In the genomic region with DNA sequence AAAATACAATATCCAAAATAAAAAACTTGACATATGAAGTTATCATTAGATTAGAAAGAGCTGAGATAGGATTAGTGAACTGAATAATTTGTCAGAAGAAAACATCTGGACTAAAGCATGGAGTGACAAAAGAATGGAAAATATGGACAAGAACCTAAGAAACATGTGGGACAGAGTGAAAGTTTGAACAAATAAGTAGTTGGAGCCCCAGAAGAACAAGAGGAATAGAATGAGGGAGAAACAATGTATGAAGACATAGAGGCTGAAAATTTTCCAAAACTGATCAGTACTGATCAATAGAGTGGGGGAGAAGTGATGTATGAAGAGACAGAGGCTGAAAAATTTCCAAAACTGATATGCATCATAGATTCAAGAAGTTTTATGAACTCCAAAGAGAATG, we compare ENCODE assay signal across 35 cellular contexts.
DNase-seq lines count a peak whose midpoint lies in the region; ATAC-seq, FAIRE-seq and TF ChIP-seq lines count a peak whose summit lies in the region.
"Had no signal": no experiment of that assay in that cellular context is flagged by ENCODE, and none has a peak within 500 bp of the region (broad histone marks: within the 10 kb centered on the region; RNA-seq: fewer than 3 reads in every experiment).

No MANE protein-coding gene starts in this region.

- in situ Hi-C loops in HepG2 (cut with HindIII; ENCODE audit: extremely low pct_ligation_motif_present, low pct_unique_long_range_greater_than_20kb) = no loop called here

- peak overlapping the region; percentile 27 for H3K27ac Mint-ChIP-seq in activated CD4-positive, alpha-beta T cell treated with anti-CD3 and anti-CD28 coated beads for 36 hours
- H3K27ac Mint-ChIP-seq in activated CD4-positive, alpha-beta T cell treated with anti-CD3 and anti-CD28 coated beads, Interleukin-2, amount 10 ng/mL, durations not matched to agents 24 days and 14 days = no peak overlapping the region
- no peak overlapping the region for H3K27ac Mint-ChIP-seq in activated CD8-positive, alpha-beta memory T cell treated with anti-CD3 and anti-CD28 coated beads, Interleukin-2, amount 10 ng/mL, durations not matched to agents 7 days and 5 days
- H3K27ac Mint-ChIP-seq: B cell; CD14-positive monocyte; CD4-positive, alpha-beta T cell; CD4-positive, CD25-positive, alpha-beta regulatory T cell; CD8-positive, alpha-beta memory T cell; CD8-positive, alpha-beta T cell had no signal

- intact Hi-C loops in activated CD4-positive, alpha-beta T cell treated with anti-CD3 and anti-CD28 coated beads for 36 hours (cut with DNase I, micrococcal nuclease) = no loop called here
- intact Hi-C loops in activated CD4-positive, alpha-beta T cell treated with anti-CD3 and anti-CD28 coated beads, Interleukin-2, amount 10 ng/mL, durations not matched to agents 24 days and 14 days (cut with micrococcal nuclease) = no loop called here
- intact Hi-C loops in HepG2 (cut with micrococcal nuclease; ENCODE audit: unreplicated experiment) (no loop called here), right lobe of liver (cut with DNase I) (no loop called here)

- BruUV-seq in HepG2 (replicated peaks; lab: Mats Ljungman, UMichigan) = no TSS peak

- POLR2A ChIA-PET in activated CD4-positive, alpha-beta T cell treated with anti-CD3 and anti-CD28 coated beads for 36 hours (lab: Charles Lee) = no interaction called here
- POLR2A ChIA-PET in HepG2 (lab: Yijun Ruan, JAX) (no interaction called here), HEK293 (lab: Yijun Ruan, JAX) (no interaction called here)

- ATAC-seq in activated CD4-positive, alpha-beta T cell treated with anti-CD3 and anti-CD28 coated beads for 36 hours = no peak
- ATAC-seq in HepG2 (no peak), right lobe of liver (no peak)
- ATAC-seq in activated CD8-positive, alpha-beta memory T cell treated with anti-CD3 and anti-CD28 coated beads, Interleukin-2, amount 10 ng/mL, durations not matched to agents 7 days and 5 days = no peak
- ATAC-seq: A549 had no signal

- no peak for TF ChIP-seq CTCF in HepG2 (CRISPR knock-in tag; IDR thresholded peaks at IDR 0.05)
- TF ChIP-seq CTCF in right lobe of liver (IDR thresholded peaks at IDR 0.05) = no peak
- TF ChIP-seq CTCF in HEK293 (tag by site-specific recombination; IDR thresholded peaks at IDR 0.05) = no peak

- no peak overlapping the region for H3K4me2 ChIP-seq in HepG2 (ENCODE audit: low read depth, low read length)
- H3K4me2 ChIP-seq: A549; BLaER1; BLaER1 treated with 17β-estradiol and CSF1 and Interleukin-3, amounts not matched to agents 10 nM and 100 nM had no signal

- TF ChIP-seq POLR2A in HepG2 (IDR thresholded peaks at IDR 0.05; ENCODE audit: insufficient read depth in 1 of 2, low read depth in 2 of 2, low read length in 2 of 2) = no peak
- TF ChIP-seq POLR2A in right lobe of liver (IDR thresholded peaks at IDR 0.05) = no peak

- no peaks in the 10 kb centered on the region for H4K20me1 ChIP-seq in HepG2 (ENCODE audit: insufficient read depth, low read length)
- H4K20me1 ChIP-seq: BLaER1; BLaER1 treated with 17β-estradiol and CSF1 and Interleukin-3, amounts not matched to agents 10 nM and 100 nM had no signal

- CTCF ChIA-PET in activated CD4-positive, alpha-beta T cell treated with anti-CD3 and anti-CD28 coated beads for 36 hours (lab: Charles Lee) = no interaction called here
- CTCF ChIA-PET in HepG2 (lab: Yijun Ruan, JAX; ENCODE audit: low intra/inter-chr PET ratio, low total read pairs) = no interaction called here
- CTCF ChIA-PET in HEK293 (lab: Yijun Ruan, JAX) = no interaction called here
- CTCF ChIA-PET in activated CD8-positive, alpha-beta memory T cell treated with anti-CD3 and anti-CD28 coated beads, Interleukin-2, amount 10 ng/mL, durations not matched to agents 7 days and 5 days (lab: Charles Lee) = no interaction called here

- H3K4me1 Mint-ChIP-seq in activated CD4-positive, alpha-beta T cell treated with anti-CD3 and anti-CD28 coated beads for 36 hours = peaks cover 13% of the 10 kb centered on the region
- H3K4me1 Mint-ChIP-seq in activated CD4-positive, alpha-beta T cell treated with anti-CD3 and anti-CD28 coated beads, Interleukin-2, amount 10 ng/mL, durations not matched to agents 24 days and 14 days = no peaks in the 10 kb centered on the region
- no peaks in the 10 kb centered on the region for H3K4me1 Mint-ChIP-seq in activated CD8-positive, alpha-beta memory T cell treated with anti-CD3 and anti-CD28 coated beads, Interleukin-2, amount 10 ng/mL, durations not matched to agents 7 days and 5 days
- H3K4me1 Mint-ChIP-seq: B cell; CD14-positive monocyte; CD8-positive, alpha-beta memory T cell had no signal

- DNase-seq in activated CD4-positive, alpha-beta T cell treated with anti-CD3 and anti-CD28 coated beads for 36 hours = no peak
- DNase-seq in activated CD4-positive, alpha-beta T cell treated with anti-CD3 and anti-CD28 coated beads, Interleukin-2, amount 10 ng/mL, durations not matched to agents 24 days and 14 days = no peak
- DNase-seq in HepG2 (ENCODE audit: low spot score) (no peak), right lobe of liver (no peak)
- DNase-seq in activated CD8-positive, alpha-beta memory T cell treated with anti-CD3 and anti-CD28 coated beads, Interleukin-2, amount 10 ng/mL, durations not matched to agents 7 days and 5 days = no peak
- DNase-seq: 8988T; ACHN; AML-193; BE2C; C1 segment of cervical spinal cord; Caco-2; Calu3; CD4-positive, alpha-beta memory T cell; CD4-positive, alpha-beta T cell; CD8-positive, alpha-beta memory T cell; COR-L47; DMS 273 treated with DMSO at 0.1 percent for 48 hours; DMS153; DMS53; DMS79; DMS79 treated with DMSO at 0.1 percent for 48 hours; DND-41; EL had no signal

- H3K27ac ChIP-seq in HepG2 (ENCODE audit: extremely low read length, insufficient read depth, low read length) = no peak overlapping the region
- H3K27ac ChIP-seq in right lobe of liver = no peak overlapping the region
- no peak overlapping the region for H3K27ac ChIP-seq in HEK293 (ENCODE audit: extremely low read depth, low read depth, low read length)
- H3K27ac ChIP-seq: 22Rv1; A549; BLaER1; BLaER1 treated with 17β-estradiol and CSF1 and Interleukin-3, amounts not matched to agents 10 nM and 100 nM; C4-2B had no signal

- H3K27me3 Mint-ChIP-seq in activated CD4-positive, alpha-beta T cell treated with anti-CD3 and anti-CD28 coated beads for 36 hours = no peaks in the 10 kb centered on the region
- peaks cover 16% of the 10 kb centered on the region for H3K27me3 Mint-ChIP-seq in activated CD4-positive, alpha-beta T cell treated with anti-CD3 and anti-CD28 coated beads, Interleukin-2, amount 10 ng/mL, durations not matched to agents 24 days and 14 days
- peaks cover 19% of the 10 kb centered on the region for H3K27me3 Mint-ChIP-seq in activated CD8-positive, alpha-beta memory T cell treated with anti-CD3 and anti-CD28 coated beads, Interleukin-2, amount 10 ng/mL, durations not matched to agents 7 days and 5 days
- H3K27me3 Mint-ChIP-seq: CD4-positive, alpha-beta T cell had no signal

- H3K4me3 Mint-ChIP-seq in activated CD4-positive, alpha-beta T cell treated with anti-CD3 and anti-CD28 coated beads for 36 hours = no peak overlapping the region
- no peak overlapping the region for H3K4me3 Mint-ChIP-seq in activated CD4-positive, alpha-beta T cell treated with anti-CD3 and anti-CD28 coated beads, Interleukin-2, amount 10 ng/mL, durations not matched to agents 24 days and 14 days
- no peak overlapping the region for H3K4me3 Mint-ChIP-seq in activated CD8-positive, alpha-beta memory T cell treated with anti-CD3 and anti-CD28 coated beads, Interleukin-2, amount 10 ng/mL, durations not matched to agents 7 days and 5 days
- H3K4me3 Mint-ChIP-seq: B cell; CD14-positive monocyte; CD4-positive, alpha-beta T cell had no signal

- no peaks in the 10 kb centered on the region for H3K36me3 Mint-ChIP-seq in activated CD4-positive, alpha-beta T cell treated with anti-CD3 and anti-CD28 coated beads for 36 hours (ENCODE audit: low read depth)
- no peaks in the 10 kb centered on the region for H3K36me3 Mint-ChIP-seq in activated CD4-positive, alpha-beta T cell treated with anti-CD3 and anti-CD28 coated beads, Interleukin-2, amount 10 ng/mL, durations not matched to agents 24 days and 14 days (ENCODE audit: low read depth)
- peaks cover 1% of the 10 kb centered on the region for H3K36me3 Mint-ChIP-seq in activated CD8-positive, alpha-beta memory T cell treated with anti-CD3 and anti-CD28 coated beads, Interleukin-2, amount 10 ng/mL, durations not matched to agents 7 days and 5 days
- H3K36me3 Mint-ChIP-seq: CD14-positive monocyte; CD4-positive, alpha-beta memory T cell; CD4-positive, CD25-positive, alpha-beta regulatory T cell; CD8-positive, alpha-beta T cell had no signal

- no peaks in the 10 kb centered on the region for H3K79me2 ChIP-seq in HepG2 (ENCODE audit: insufficient read depth, low read length)

- H3K4me1 ChIP-seq in HepG2 (ENCODE audit: insufficient read depth, low read length) (peaks cover 6% of the 10 kb centered on the region; the same call in 1 of the 2 replicates), right lobe of liver (no peaks in the 10 kb centered on the region), HEK293 (ENCODE audit: control insufficient read depth, insufficient read depth, low read length) (no peaks in the 10 kb centered on the region)
- H3K4me1 ChIP-seq: A549; BE2C; BLaER1; BLaER1 treated with 17β-estradiol and CSF1 and Interleukin-3, amounts not matched to agents 10 nM and 100 nM; Caco-2 had no signal

- no peak for TF ChIP-seq RAD21 in HepG2 (CRISPR knock-in tag; IDR thresholded peaks at IDR 0.05)

- no peak overlapping the region for H2AFZ ChIP-seq in HepG2 (ENCODE audit: low read length)

- H3K4me3 ChIP-seq in HepG2 (replicated peaks in 1 of 3; ENCODE audit: insufficient read depth in 1 of 3, low read depth in 2 of 3, low read length in 3 of 3) (no peak overlapping the region), right lobe of liver (no peak overlapping the region), HEK293 (ENCODE audit: low read depth, low read length) (no peak overlapping the region)
- H3K4me3 ChIP-seq: A549; BLaER1; BLaER1 treated with 17β-estradiol and CSF1 and Interleukin-3, amounts not matched to agents 10 nM and 100 nM had no signal

- H3K9me3 ChIP-seq in HepG2 (ENCODE audit: low read length) (no peaks in the 10 kb centered on the region), right lobe of liver (no peaks in the 10 kb centered on the region), HEK293 (ENCODE audit: control insufficient read depth, insufficient read depth, low read depth, low read length) (no peaks in the 10 kb centered on the region; the same call in 1 of the 2 replicates)
- H3K9me3 ChIP-seq: A549, BE2C had no signal

- no peaks in the 10 kb centered on the region for H3K36me3 ChIP-seq in HepG2 (replicated peaks in 1 of 2; ENCODE audit: control insufficient read depth in 1 of 2, insufficient read depth in 2 of 2, low read length in 2 of 2)
- H3K36me3 ChIP-seq in right lobe of liver = no peaks in the 10 kb centered on the region
- H3K36me3 ChIP-seq in HEK293 (ENCODE audit: control insufficient read depth in 2 of 2, insufficient read depth in 1 of 2, low read length in 2 of 2) = no peaks in the 10 kb centered on the region
- H3K36me3 ChIP-seq: BE2C; BLaER1; BLaER1 treated with 17β-estradiol and CSF1 and Interleukin-3, amounts not matched to agents 10 nM and 100 nM had no signal

- TF ChIP-seq EP300 in HepG2 (IDR thresholded peaks at IDR 0.05; ENCODE audit: low read depth in 2 of 2, low read length in 2 of 2) = no peak
- TF ChIP-seq EP300 in HepG2 (CRISPR knock-in tag; IDR thresholded peaks at IDR 0.05; ENCODE audit: borderline replicate concordance) = no peak

- peaks cover 8% of the 10 kb centered on the region for H3K9me3 Mint-ChIP-seq in activated CD4-positive, alpha-beta T cell treated with anti-CD3 and anti-CD28 coated beads for 36 hours (ENCODE audit: low read depth)
- peaks cover 6% of the 10 kb centered on the region for H3K9me3 Mint-ChIP-seq in activated CD4-positive, alpha-beta T cell treated with anti-CD3 and anti-CD28 coated beads, Interleukin-2, amount 10 ng/mL, durations not matched to agents 24 days and 14 days
- no peaks in the 10 kb centered on the region for H3K9me3 Mint-ChIP-seq in activated CD8-positive, alpha-beta memory T cell treated with anti-CD3 and anti-CD28 coated beads, Interleukin-2, amount 10 ng/mL, durations not matched to agents 7 days and 5 days (ENCODE audit: low read depth)

- H3K9ac ChIP-seq in HepG2 (ENCODE audit: insufficient read depth, low read depth, low read length) = no peak overlapping the region
- H3K9ac ChIP-seq: BLaER1; BLaER1 treated with 17β-estradiol and CSF1 and Interleukin-3, amounts not matched to agents 10 nM and 100 nM had no signal

- no peaks in the 10 kb centered on the region for H3K27me3 ChIP-seq in HepG2 (ENCODE audit: control insufficient read depth in 1 of 2, insufficient read depth in 2 of 2, low read length in 2 of 2)
- H3K27me3 ChIP-seq in right lobe of liver = no peaks in the 10 kb centered on the region
- H3K27me3 ChIP-seq: BLaER1; BLaER1 treated with 17β-estradiol and CSF1 and Interleukin-3, amounts not matched to agents 10 nM and 100 nM had no signal

- FAIRE-seq in HepG2 (lab: Jason Lieb, UNC) = no peak
- FAIRE-seq: A204.1, A549, D721Med had no signal
